In genomic region chr7:68581417-68581816, GRCh38 we compare ENCODE assay signal across 2 cellular contexts.
TF ChIP-seq lines count a peak whose summit lies in the region.

No MANE protein-coding gene starts in this region.

TF ChIP-seq in HepG2, 621 proteins besides CTCF, POLR2A, EP300 and RAD21 (continued from another document):
- TF ChIP-seq HNRNPK (IDR thresholded peaks at IDR 0.05; ENCODE audit: low read depth, low read length, poor library complexity, severe bottlenecking) (peak; percentile 80), PCBP2 (optimal IDR thresholded peaks at IDR 0.05; ENCODE audit: low read depth, low read length, poor library complexity, severe bottlenecking) (peak; percentile 72)
TF ChIP-seq in HepG2: peak in this region for 2.

TF ChIP-seq in WTC11, 78 proteins besides CTCF, POLR2A, EP300 and RAD21:
- TF ChIP-seq ZNF512 (CRISPR knock-in tag; IDR thresholded peaks at IDR 0.05; ENCODE audit: borderline replicate concordance) = 0 out of 2 replicates have a peak, but pooled peaks have one; percentile 52
- no peak for TF ChIP-seq STAT6 (CRISPR knock-in tag; conservative IDR thresholded peaks at IDR 0.05; ENCODE audit: low read depth)
